In genomic region chr2:9646631-9647030, GRCh38 we compare ENCODE assay signal across 1 cellular context.
TF ChIP-seq lines count a peak whose summit lies in the region.

No MANE protein-coding gene starts in this region.

TF ChIP-seq in GM23338, 12 proteins besides CTCF, POLR2A, EP300 and RAD21 (continued from another document):
- TF ChIP-seq, protein P1, sequence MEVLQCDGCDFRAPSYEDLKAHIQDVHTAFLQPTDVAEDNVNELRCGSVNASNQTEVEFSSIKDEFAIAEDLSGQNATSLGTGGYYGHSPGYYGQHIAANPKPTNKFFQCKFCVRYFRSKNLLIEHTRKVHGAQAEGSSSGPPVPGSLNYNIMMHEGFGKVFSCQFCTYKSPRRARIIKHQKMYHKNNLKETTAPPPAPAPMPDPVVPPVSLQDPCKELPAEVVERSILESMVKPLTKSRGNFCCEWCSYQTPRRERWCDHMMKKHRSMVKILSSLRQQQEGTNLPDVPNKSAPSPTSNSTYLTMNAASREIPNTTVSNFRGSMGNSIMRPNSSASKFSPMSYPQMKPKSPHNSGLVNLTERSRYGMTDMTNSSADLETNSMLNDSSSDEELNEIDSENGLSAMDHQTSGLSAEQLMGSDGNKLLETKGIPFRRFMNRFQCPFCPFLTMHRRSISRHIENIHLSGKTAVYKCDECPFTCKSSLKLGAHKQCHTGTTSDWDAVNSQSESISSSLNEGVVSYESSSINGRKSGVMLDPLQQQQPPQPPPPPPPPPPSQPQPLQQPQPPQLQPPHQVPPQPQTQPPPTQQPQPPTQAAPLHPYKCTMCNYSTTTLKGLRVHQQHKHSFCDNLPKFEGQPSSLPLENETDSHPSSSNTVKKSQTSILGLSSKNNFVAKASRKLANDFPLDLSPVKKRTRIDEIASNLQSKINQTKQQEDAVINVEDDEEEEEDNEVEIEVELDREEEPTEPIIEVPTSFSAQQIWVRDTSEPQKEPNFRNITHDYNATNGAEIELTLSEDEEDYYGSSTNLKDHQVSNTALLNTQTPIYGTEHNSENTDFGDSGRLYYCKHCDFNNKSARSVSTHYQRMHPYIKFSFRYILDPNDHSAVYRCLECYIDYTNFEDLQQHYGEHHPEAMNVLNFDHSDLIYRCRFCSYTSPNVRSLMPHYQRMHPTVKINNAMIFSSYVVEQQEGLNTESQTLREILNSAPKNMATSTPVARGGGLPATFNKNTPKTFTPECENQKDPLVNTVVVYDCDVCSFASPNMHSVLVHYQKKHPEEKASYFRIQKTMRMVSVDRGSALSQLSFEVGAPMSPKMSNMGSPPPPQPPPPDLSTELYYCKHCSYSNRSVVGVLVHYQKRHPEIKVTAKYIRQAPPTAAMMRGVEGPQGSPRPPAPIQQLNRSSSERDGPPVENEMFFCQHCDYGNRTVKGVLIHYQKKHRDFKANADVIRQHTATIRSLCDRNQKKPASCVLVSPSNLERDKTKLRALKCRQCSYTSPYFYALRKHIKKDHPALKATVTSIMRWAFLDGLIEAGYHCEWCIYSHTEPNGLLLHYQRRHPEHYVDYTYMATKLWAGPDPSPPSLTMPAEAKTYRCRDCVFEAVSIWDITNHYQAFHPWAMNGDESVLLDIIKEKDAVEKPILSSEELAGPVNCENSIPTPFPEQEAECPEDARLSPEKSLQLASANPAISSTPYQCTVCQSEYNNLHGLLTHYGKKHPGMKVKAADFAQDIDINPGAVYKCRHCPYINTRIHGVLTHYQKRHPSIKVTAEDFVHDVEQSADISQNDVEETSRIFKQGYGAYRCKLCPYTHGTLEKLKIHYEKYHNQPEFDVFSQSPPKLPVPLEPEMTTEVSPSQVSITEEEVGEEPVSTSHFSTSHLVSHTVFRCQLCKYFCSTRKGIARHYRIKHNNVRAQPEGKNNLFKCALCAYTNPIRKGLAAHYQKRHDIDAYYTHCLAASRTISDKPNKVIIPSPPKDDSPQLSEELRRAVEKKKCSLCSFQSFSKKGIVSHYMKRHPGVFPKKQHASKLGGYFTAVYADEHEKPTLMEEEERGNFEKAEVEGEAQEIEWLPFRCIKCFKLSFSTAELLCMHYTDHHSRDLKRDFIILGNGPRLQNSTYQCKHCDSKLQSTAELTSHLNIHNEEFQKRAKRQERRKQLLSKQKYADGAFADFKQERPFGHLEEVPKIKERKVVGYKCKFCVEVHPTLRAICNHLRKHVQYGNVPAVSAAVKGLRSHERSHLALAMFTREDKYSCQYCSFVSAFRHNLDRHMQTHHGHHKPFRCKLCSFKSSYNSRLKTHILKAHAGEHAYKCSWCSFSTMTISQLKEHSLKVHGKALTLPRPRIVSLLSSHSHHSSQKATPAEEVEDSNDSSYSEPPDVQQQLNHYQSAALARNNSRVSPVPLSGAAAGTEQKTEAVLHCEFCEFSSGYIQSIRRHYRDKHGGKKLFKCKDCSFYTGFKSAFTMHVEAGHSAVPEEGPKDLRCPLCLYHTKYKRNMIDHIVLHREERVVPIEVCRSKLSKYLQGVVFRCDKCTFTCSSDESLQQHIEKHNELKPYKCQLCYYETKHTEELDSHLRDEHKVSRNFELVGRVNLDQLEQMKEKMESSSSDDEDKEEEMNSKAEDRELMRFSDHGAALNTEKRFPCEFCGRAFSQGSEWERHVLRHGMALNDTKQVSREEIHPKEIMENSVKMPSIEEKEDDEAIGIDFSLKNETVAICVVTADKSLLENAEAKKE (CRISPR knock-in tag; IDR thresholded peaks at IDR 0.05): no peak
- TF ChIP-seq CREB1 (CRISPR knock-in tag; IDR thresholded peaks at IDR 0.05; ENCODE audit: low read depth): no peak
- TF ChIP-seq POLR2AphosphoS5 (IDR thresholded peaks at IDR 0.05; ENCODE audit: low read depth): no peak
- no peak for TF ChIP-seq EZH2phosphoT487 (IDR thresholded peaks at IDR 0.05; ENCODE audit: unreplicated experiment)
- TF ChIP-seq ZNF114 (CRISPR knock-in tag; IDR thresholded peaks at IDR 0.05): no peak
- TF ChIP-seq, protein P2, sequence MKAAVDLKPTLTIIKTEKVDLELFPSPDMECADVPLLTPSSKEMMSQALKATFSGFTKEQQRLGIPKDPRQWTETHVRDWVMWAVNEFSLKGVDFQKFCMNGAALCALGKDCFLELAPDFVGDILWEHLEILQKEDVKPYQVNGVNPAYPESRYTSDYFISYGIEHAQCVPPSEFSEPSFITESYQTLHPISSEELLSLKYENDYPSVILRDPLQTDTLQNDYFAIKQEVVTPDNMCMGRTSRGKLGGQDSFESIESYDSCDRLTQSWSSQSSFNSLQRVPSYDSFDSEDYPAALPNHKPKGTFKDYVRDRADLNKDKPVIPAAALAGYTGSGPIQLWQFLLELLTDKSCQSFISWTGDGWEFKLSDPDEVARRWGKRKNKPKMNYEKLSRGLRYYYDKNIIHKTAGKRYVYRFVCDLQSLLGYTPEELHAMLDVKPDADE (IDR thresholded peaks at IDR 0.05): no peak
- TF ChIP-seq ZNF331 (CRISPR knock-in tag; IDR thresholded peaks at IDR 0.05; ENCODE audit: low read depth): no peak
TF ChIP-seq in GM23338: peak in this region for 0.
